Comparison of ENCODE assay signal across 9 cellular contexts in genomic region chr6:162627825-162628224, GRCh38.
"Had no signal": no experiment of that assay in that cellular context is flagged by ENCODE, and none has a peak within 500 bp of the region (broad histone marks: within the 10 kb centered on the region; RNA-seq: fewer than 3 reads in every experiment).

No MANE protein-coding gene starts in this region.

- H3K4me3 ChIP-seq: GM23338, HAP-1 had no signal

- H2AFZ ChIP-seq: GM23338 had no signal

- H3K27ac ChIP-seq: HL-60 had no signal

- H3K9me3 ChIP-seq: HAP-1 had no signal

- H3K36me3 ChIP-seq: HAP-1 had no signal

- DNase-seq: H7, HFFc6, KBM-7 had no signal

- H3K9me3 Mint-ChIP-seq: GM23338 had no signal

- H3K4me3 Mint-ChIP-seq: GM23338, HFFc6, IgD-negative memory B cell had no signal

- ATAC-seq: GM23338, HCT116, HepG2 had no signal

- H3K27ac Mint-ChIP-seq: GM23338, HFFc6, IgD-negative memory B cell had no signal

- H3K4me1 Mint-ChIP-seq: IgD-negative memory B cell had no signal

- H3K27me3 Mint-ChIP-seq: IgD-negative memory B cell had no signal

- FAIRE-seq: HepG2 had no signal

- H3K4me2 ChIP-seq: GM23338 had no signal
